In genomic region chr10:69866246-69866687, GRCh38 we compare ENCODE assay signal across 20 cellular contexts.
DNase-seq lines count a peak whose midpoint lies in the region; ATAC-seq and TF ChIP-seq lines count a peak whose summit lies in the region.
"Had no signal": no experiment of that assay in that cellular context is flagged by ENCODE, and none has a peak within 500 bp of the region (broad histone marks: within the 10 kb centered on the region; RNA-seq: fewer than 3 reads in every experiment).

No MANE protein-coding gene starts in this region.

- in situ Hi-C loops in G401 (cut with HindIII; ENCODE audit: low sequenced_read_pairs), result no loop called here

- H3K4me3 Mint-ChIP-seq in glutamatergic neuron (ENCODE audit: unreplicated experiment), result peak overlapping the region; percentile 52
- H3K4me3 Mint-ChIP-seq: activated CD8-positive, alpha-beta T cell treated with anti-CD3 and anti-CD28 coated beads for 36 hours; activated naive CD4-positive, alpha-beta T cell treated with anti-CD3 and anti-CD28 coated beads for 36 hours; central memory CD8-positive, alpha-beta T cell; IgD-negative memory B cell; immature natural killer cell; naive thymus-derived CD4-positive, alpha-beta T cell had no signal

- ATAC-seq in HG03439 (IDR thresholded peaks at IDR 0.05; ENCODE audit: unreplicated experiment) (no peak), HG03175 (IDR thresholded peaks at IDR 0.05; ENCODE audit: unreplicated experiment) (no peak)
- ATAC-seq: activated CD8-positive, alpha-beta T cell treated with anti-CD3 and anti-CD28 coated beads for 36 hours; naive thymus-derived CD4-positive, alpha-beta T cell had no signal

- H3K27ac ChIP-seq in WERI-Rb-1, result peak overlapping the region; percentile 23
- peak overlapping the region; percentile 61 to 70 for H3K27ac ChIP-seq in prostate gland

- 57% methylated on average over 5 of the region's 5 CpGs for WGBS in prostate gland

- TF ChIP-seq POLR2A in prostate gland (IDR thresholded peaks at IDR 0.05), result no peak

- H3K4me1 Mint-ChIP-seq in glutamatergic neuron (ENCODE audit: low read depth, unreplicated experiment), result peaks cover 11% of the 10 kb centered on the region
- H3K4me1 Mint-ChIP-seq: central memory CD8-positive, alpha-beta T cell; IgD-negative memory B cell had no signal

- no peaks in the 10 kb centered on the region for H3K9me3 ChIP-seq in WERI-Rb-1 (ENCODE audit: severe bottlenecking)
- H3K9me3 ChIP-seq in prostate gland, result no peaks in the 10 kb centered on the region
- H3K9me3 ChIP-seq: BE2C had no signal

- no peak for TF ChIP-seq CTCF in WERI-Rb-1 (IDR thresholded peaks at IDR 0.05; ENCODE audit: low read depth, low read length)
- no peak for TF ChIP-seq CTCF in glutamatergic neuron (IDR thresholded peaks at IDR 0.05; ENCODE audit: partially characterized antibody, unreplicated experiment)
- no peak for TF ChIP-seq CTCF in prostate gland (IDR thresholded peaks at IDR 0.05)

- peaks cover 1% of the 10 kb centered on the region for H3K9me3 Mint-ChIP-seq in glutamatergic neuron (ENCODE audit: unreplicated experiment)
- H3K9me3 Mint-ChIP-seq: activated CD8-positive, alpha-beta T cell treated with anti-CD3 and anti-CD28 coated beads for 36 hours; activated naive CD4-positive, alpha-beta T cell treated with anti-CD3 and anti-CD28 coated beads for 36 hours; central memory CD8-positive, alpha-beta T cell; IgD-negative memory B cell; immature natural killer cell had no signal

- H3K4me3 ChIP-seq in WERI-Rb-1 (ENCODE audit: low read depth, low read length) (no peak overlapping the region), prostate gland (no peak overlapping the region)

- no peaks in the 10 kb centered on the region for H3K4me1 ChIP-seq in prostate gland (replicated peaks)

- H3K27me3 ChIP-seq in WERI-Rb-1 (ENCODE audit: insufficient read depth, low read depth, severe bottlenecking) (no peaks in the 10 kb centered on the region), prostate gland (replicated peaks; ENCODE audit: insufficient read depth) (no peaks in the 10 kb centered on the region)
- H3K27me3 ChIP-seq: BE2C had no signal

- H3K36me3 Mint-ChIP-seq in glutamatergic neuron (ENCODE audit: unreplicated experiment), result no peaks in the 10 kb centered on the region
- H3K36me3 Mint-ChIP-seq: IgD-negative memory B cell; immature natural killer cell; naive thymus-derived CD4-positive, alpha-beta T cell had no signal

- peaks cover 9% of the 10 kb centered on the region for H3K27me3 Mint-ChIP-seq in glutamatergic neuron (ENCODE audit: unreplicated experiment)
- H3K27me3 Mint-ChIP-seq: activated CD8-positive, alpha-beta T cell treated with anti-CD3 and anti-CD28 coated beads for 36 hours had no signal

- intact Hi-C loops in prostate gland (cut with DNase I), result loop anchor here (2.0 kb wide), 1 partner anchor 47 kb away; no protein-coding TSS in a partner anchor

- peak overlapping the region; percentile 72 for H3K27ac Mint-ChIP-seq in glutamatergic neuron (ENCODE audit: unreplicated experiment)
- H3K27ac Mint-ChIP-seq: activated CD8-positive, alpha-beta T cell treated with anti-CD3 and anti-CD28 coated beads for 36 hours; activated naive CD4-positive, alpha-beta T cell treated with anti-CD3 and anti-CD28 coated beads for 36 hours; IgD-negative memory B cell; immature natural killer cell had no signal

- H3K36me3 ChIP-seq in WERI-Rb-1 (no peaks in the 10 kb centered on the region), prostate gland (no peaks in the 10 kb centered on the region)
- H3K36me3 ChIP-seq: BE2C had no signal

- DNase-seq in G401 (ENCODE audit: low spot score) (peak; percentile 81), WERI-Rb-1 (no peak), glutamatergic neuron (no peak), prostate gland (ENCODE audit: low spot score) (no peak), NCI-H1930 (lab: John Stamatoyannopoulos, UW) (no peak), NOMO-1 treated with DMSO at 0.1 percent for 48 hours (lab: John Stamatoyannopoulos, UW; ENCODE audit: unreplicated experiment) (no peak)
- DNase-seq: activated CD8-positive, alpha-beta T cell treated with anti-CD3 and anti-CD28 coated beads for 36 hours; activated naive CD4-positive, alpha-beta T cell treated with anti-CD3 and anti-CD28 coated beads for 36 hours; DMS53; immature natural killer cell; naive thymus-derived CD4-positive, alpha-beta T cell; NCI-H1417 treated with DMSO at 0.1 percent for 48 hours; NCI-H524 treated with DMSO at 0.1 percent for 48 hours; stimulated activated CD4-positive, alpha-beta T cell treated with anti-CD3 and anti-CD28 coated beads, Interleukin-15, amount 100 ng/mL, for 24 hours; stimulated activated CD8-positive, alpha-beta memory T cell treated with anti-CD3 and anti-CD28 coated beads, Interleukin-4, amount 100 ng/mL, for 48 hours had no signal
